In genomic region chr2:64881037-64881492, GRCh38 we compare ENCODE assay signal across 14 cellular contexts.
"Had no signal": no experiment of that assay in that cellular context is flagged by ENCODE, and none has a peak within 500 bp of the region (broad histone marks: within the 10 kb centered on the region; RNA-seq: fewer than 3 reads in every experiment).

No MANE protein-coding gene starts in this region.

- H3K4me3 ChIP-seq: ascending aorta, cardiac muscle cell, heart left ventricle had no signal

- ATAC-seq: foreskin keratinocyte; heart left ventricle; left ventricle myocardium superior; stimulated activated naive CD8-positive, alpha-beta T cell treated with anti-CD3 and anti-CD28 coated beads, Interleukin-15, amount 100 ng/mL, for 72 hours had no signal

- H3K9me3 Mint-ChIP-seq: stimulated activated naive CD8-positive, alpha-beta T cell treated with anti-CD3 and anti-CD28 coated beads, Interleukin-15, amount 100 ng/mL, for 72 hours had no signal

- H3K27ac ChIP-seq: ascending aorta, cardiac muscle cell, foreskin keratinocyte, heart left ventricle, parathyroid adenoma had no signal

- H3K27me3 ChIP-seq: ascending aorta, cardiac muscle cell, foreskin keratinocyte, heart left ventricle had no signal

- H3K9me3 ChIP-seq: ascending aorta, heart left ventricle had no signal

- H3K36me3 ChIP-seq: ascending aorta, cardiac muscle cell, heart left ventricle had no signal

- H3K4me3 Mint-ChIP-seq: stimulated activated naive CD8-positive, alpha-beta T cell treated with anti-CD3 and anti-CD28 coated beads, Interleukin-15, amount 100 ng/mL, for 72 hours had no signal

- H3K27ac Mint-ChIP-seq: stimulated activated naive CD8-positive, alpha-beta T cell treated with anti-CD3 and anti-CD28 coated beads, Interleukin-15, amount 100 ng/mL, for 72 hours had no signal

- H3K27me3 Mint-ChIP-seq: stimulated activated naive CD8-positive, alpha-beta T cell treated with anti-CD3 and anti-CD28 coated beads, Interleukin-15, amount 100 ng/mL, for 72 hours had no signal

- H3K4me1 Mint-ChIP-seq: stimulated activated naive CD8-positive, alpha-beta T cell treated with anti-CD3 and anti-CD28 coated beads, Interleukin-15, amount 100 ng/mL, for 72 hours had no signal

- DNase-seq: activated CD4-positive, alpha-beta T cell treated with anti-CD3 and anti-CD28 coated beads for 48 hours; activated T-cell treated with anti-CD3 and anti-CD28 coated beads, Interleukin-2, amount 50 U/mL, for 48 hours; foreskin keratinocyte; heart left ventricle; kidney; left ventricle myocardium superior; mesendoderm; stimulated activated CD4-positive, alpha-beta T cell treated with anti-CD3 and anti-CD28 coated beads, Interleukin-4, amount 100 ng/mL, for 1 hour; stimulated activated CD8-positive, alpha-beta memory T cell treated with anti-CD3 and anti-CD28 coated beads, Interleukin-4, amount 100 ng/mL, for 48 hours; stimulated activated naive CD8-positive, alpha-beta T cell treated with anti-CD3 and anti-CD28 coated beads, Interleukin-15, amount 100 ng/mL, for 72 hours; T-helper 1 cell had no signal
